ENCODE assay signal across 17 cellular contexts in genomic region chr10:3566627-3567026, GRCh38.
"Had no signal": no experiment of that assay in that cellular context is flagged by ENCODE, and none has a peak within 500 bp of the region (broad histone marks: within the 10 kb centered on the region; RNA-seq: fewer than 3 reads in every experiment).

No MANE protein-coding gene starts in this region.

- H3K9me3 Mint-ChIP-seq: central memory CD8-positive, alpha-beta T cell; natural killer cell treated with Interleukin-12 subunit alpha and Interleukin-12 subunit beta and Interleukin-15 and Interleukin-18, amount 100 ng/mL, for 72 hours had no signal

- H3K36me3 Mint-ChIP-seq: natural killer cell treated with Interleukin-12 subunit alpha and Interleukin-12 subunit beta and Interleukin-15 and Interleukin-18, amount 100 ng/mL, for 72 hours had no signal

- DNase-seq: activated CD4-positive, alpha-beta T cell treated with anti-CD3 and anti-CD28 coated beads, Interleukin-2, amount 10 ng/mL, durations not matched to agents 24 days and 14 days; activated gamma-delta T cell treated with Interleukin-2 at 50 U/mL for 16 hours; activated naive CD8-positive, alpha-beta T cell treated with anti-CD3 and anti-CD28 coated beads, Interleukin-2, amount 10 ng/mL, durations not matched to agents 7 days and 5 days; activated T-cell treated with anti-CD3 and anti-CD28 coated beads, Interleukin-2, amount 50 U/mL, for 1 hour; amniotic stem cell; effector memory CD4-positive, alpha-beta T cell; esophagus squamous epithelium; gastrocnemius medialis; hippocampal formation; left ventricle myocardium inferior; ovary; stimulated activated CD4-positive, alpha-beta T cell treated with anti-CD3 and anti-CD28 coated beads, Interleukin-2, amount 100 ng/mL, for 48 hours; stimulated activated CD8-positive, alpha-beta memory T cell treated with anti-CD3 and anti-CD28 coated beads, Interleukin-4, amount 100 ng/mL, for 48 hours; stimulated activated naive CD4-positive, alpha-beta T cell treated with Interleukin-2 at 50 U/mL for 16 hours; upper lobe of left lung had no signal

- H3K27me3 Mint-ChIP-seq: activated CD4-positive, alpha-beta T cell treated with anti-CD3 and anti-CD28 coated beads, Interleukin-2, amount 10 ng/mL, durations not matched to agents 24 days and 14 days had no signal

- H3K27ac Mint-ChIP-seq: activated CD4-positive, alpha-beta T cell treated with anti-CD3 and anti-CD28 coated beads, Interleukin-2, amount 10 ng/mL, durations not matched to agents 24 days and 14 days; activated naive CD8-positive, alpha-beta T cell treated with anti-CD3 and anti-CD28 coated beads, Interleukin-2, amount 10 ng/mL, durations not matched to agents 7 days and 5 days; natural killer cell treated with Interleukin-12 subunit alpha and Interleukin-12 subunit beta and Interleukin-15 and Interleukin-18, amount 100 ng/mL, for 72 hours had no signal

- ATAC-seq: gastrocnemius medialis had no signal

- H3K4me3 Mint-ChIP-seq: activated CD4-positive, alpha-beta T cell treated with anti-CD3 and anti-CD28 coated beads, Interleukin-2, amount 10 ng/mL, durations not matched to agents 24 days and 14 days; activated naive CD8-positive, alpha-beta T cell treated with anti-CD3 and anti-CD28 coated beads, Interleukin-2, amount 10 ng/mL, durations not matched to agents 7 days and 5 days; central memory CD8-positive, alpha-beta T cell; natural killer cell treated with Interleukin-12 subunit alpha and Interleukin-12 subunit beta and Interleukin-15 and Interleukin-18, amount 100 ng/mL, for 72 hours had no signal
